9 cellular contexts compared by ENCODE assay signal in genomic region chr3:112074616-112075497, GRCh38. TPM values are rescaled to one million over a fixed set of nuclear protein-coding genes. Genes with fewer than 3 reads are reported as not detected.
DNase-seq lines count a peak whose midpoint lies in the region; ATAC-seq, FAIRE-seq and TF ChIP-seq lines count a peak whose summit lies in the region.
"Had no signal": no experiment of that assay in that cellular context is flagged by ENCODE, and none has a peak within 500 bp of the region (broad histone marks: within the 10 kb centered on the region; RNA-seq: fewer than 3 reads in every experiment).

No MANE protein-coding gene starts in this region.

- H3K9me1 ChIP-seq in endothelial cell of umbilical vein (replicated peaks; ENCODE audit: control insufficient read depth, extremely low read depth, insufficient read depth, low read length) = no peaks in the 10 kb centered on the region

- H3K9ac ChIP-seq in endothelial cell of umbilical vein (replicated peaks; ENCODE audit: extremely low read depth, insufficient read depth, low read length) (peak overlapping the region; percentile 40), rectal smooth muscle tissue (ENCODE audit: low read length) (no peak overlapping the region)

- peak; percentile 40 for DNase-seq in COLO668 (lab: John Stamatoyannopoulos, UW; ENCODE audit: unreplicated experiment)
- DNase-seq in HT-29 (ENCODE audit: low spot score) = peak; percentile 92
- DNase-seq in SW480 (ENCODE audit: low spot score) = peak; percentile 98
- DNase-seq in endothelial cell of umbilical vein (ENCODE audit: low read depth, low spot score) = peak; percentile 91
- no peak for DNase-seq in coronary artery (ENCODE audit: low spot score)
- DNase-seq in frontal cortex (ENCODE audit: low spot score in 2 of 2) = no peak
- DNase-seq: naive B cell had no signal

- H2AFZ ChIP-seq in endothelial cell of umbilical vein (ENCODE audit: low read depth, low read length) = peak overlapping the region; percentile 21

- FAIRE-seq in endothelial cell of umbilical vein (lab: Jason Lieb, UNC) (peak; percentile 91), frontal cortex (lab: Jason Lieb, UNC) (no peak)

- H3K27me3 ChIP-seq in endothelial cell of umbilical vein (ENCODE audit: control insufficient read depth in 2 of 2, insufficient read depth in 2 of 2, low read length in 2 of 2) = no peaks in the 10 kb centered on the region
- H3K27me3 ChIP-seq in rectal smooth muscle tissue (ENCODE audit: control insufficient read depth, insufficient read depth, low read length) = no peaks in the 10 kb centered on the region

- TSS peak; percentile 87 for BruUV-seq in endothelial cell of umbilical vein (replicated peaks; lab: Mats Ljungman, UMichigan)

- peak overlapping the region; percentile 68 for H3K27ac ChIP-seq in endothelial cell of umbilical vein (ENCODE audit: insufficient read depth, low read depth, low read length)
- H3K27ac ChIP-seq in rectal smooth muscle tissue (ENCODE audit: low read depth, low read length) = no peak overlapping the region
- H3K27ac ChIP-seq in coronary artery = no peak overlapping the region

- H3K36me3 ChIP-seq in endothelial cell of umbilical vein (ENCODE audit: control insufficient read depth in 2 of 2, extremely low read depth in 1 of 2, insufficient read depth in 2 of 2, low read length in 2 of 2) (no peaks in the 10 kb centered on the region), rectal smooth muscle tissue (ENCODE audit: control insufficient read depth, insufficient read depth, low read length) (no peaks in the 10 kb centered on the region)

- H3K4me3 ChIP-seq in endothelial cell of umbilical vein (replicated peaks in 1 of 3; ENCODE audit: insufficient read depth in 1 of 3, low read depth in 1 of 3, low read length in 3 of 3) (no peak overlapping the region), rectal smooth muscle tissue (ENCODE audit: low read length) (peak overlapping the region; percentile 36), coronary artery (no peak overlapping the region)

- H3K79me2 ChIP-seq in endothelial cell of umbilical vein (ENCODE audit: control insufficient read depth, insufficient read depth, low read length) = no peaks in the 10 kb centered on the region

- TF ChIP-seq CTCF in endothelial cell of umbilical vein (IDR thresholded peaks at IDR 0.05; ENCODE audit: extremely low read depth in 1 of 2, insufficient read depth in 1 of 2, low read depth in 1 of 2, low read length in 2 of 2) (no peak), coronary artery (IDR thresholded peaks at IDR 0.05) (no peak)

- POLR2A ChIA-PET in endothelial cell of umbilical vein (lab: Charles Lee) = no interaction called here

- peak; percentile 17 for TF ChIP-seq POLR2A in endothelial cell of umbilical vein (IDR thresholded peaks at IDR 0.05; ENCODE audit: low read depth, low read length)

- CTCF ChIA-PET in endothelial cell of umbilical vein (lab: Charles Lee) = no interaction called here

- H3K4me1 ChIP-seq in endothelial cell of umbilical vein (ENCODE audit: control insufficient read depth, extremely low read depth, insufficient read depth, low read length) (peaks cover 17% of the 10 kb centered on the region), rectal smooth muscle tissue (ENCODE audit: control insufficient read depth, insufficient read depth, low read length) (no peaks in the 10 kb centered on the region)

- intact Hi-C loops in endothelial cell of umbilical vein (cut with micrococcal nuclease) = loop anchor here (1.0 kb wide), 1 partner anchor 22 kb away; no protein-coding TSS in a partner anchor

- dilution Hi-C loops in endothelial cell of umbilical vein (cut with MboI; ENCODE audit: extremely low pct_ligation_motif_present, low sequenced_read_pairs) = no loop called here

- ATAC-seq in GM19455 (IDR thresholded peaks at IDR 0.05; ENCODE audit: unreplicated experiment) = peak; percentile 89

- no peaks in the 10 kb centered on the region for H3K9me3 ChIP-seq in endothelial cell of umbilical vein (replicated peaks; ENCODE audit: control insufficient read depth, insufficient read depth, low read length)

- H4K20me1 ChIP-seq in endothelial cell of umbilical vein (replicated peaks; ENCODE audit: control insufficient read depth, extremely low read depth, insufficient read depth, low read length) = no peaks in the 10 kb centered on the region

- peak overlapping the region; percentile 21 for H3K4me2 ChIP-seq in endothelial cell of umbilical vein (ENCODE audit: insufficient read depth, low read length)

TF ChIP-seq in endothelial cell of umbilical vein, 7 proteins besides CTCF, POLR2A, EP300 and RAD21:
- TF ChIP-seq JUN (IDR thresholded peaks at IDR 0.05; ENCODE audit: borderline replicate concordance, insufficient read depth, insufficient read length, low read depth) = peak; percentile 59
- peak; percentile 94 for TF ChIP-seq GATA2 (IDR thresholded peaks at IDR 0.05; ENCODE audit: insufficient read depth, insufficient read length, low read depth, low read length)
- peak; percentile 81 for TF ChIP-seq FOS (IDR thresholded peaks at IDR 0.05; ENCODE audit: borderline replicate concordance, insufficient read depth, low read length)
- TF ChIP-seq, protein P1, sequence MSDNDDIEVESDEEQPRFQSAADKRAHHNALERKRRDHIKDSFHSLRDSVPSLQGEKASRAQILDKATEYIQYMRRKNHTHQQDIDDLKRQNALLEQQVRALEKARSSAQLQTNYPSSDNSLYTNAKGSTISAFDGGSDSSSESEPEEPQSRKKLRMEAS (IDR thresholded peaks at IDR 0.05; ENCODE audit: insufficient read depth, insufficient read length) = no peak
- no peak for TF ChIP-seq EZH2 (IDR thresholded peaks at IDR 0.05; ENCODE audit: borderline replicate concordance, low read depth, low read length, severe bottlenecking)
- TF ChIP-seq MYC (IDR thresholded peaks at IDR 0.05; ENCODE audit: low read depth, low read length) = no peak
- peak; percentile 45 for TF ChIP-seq POLR2AphosphoS5 (IDR thresholded peaks at IDR 0.05; ENCODE audit: insufficient read depth, low read depth, low read length)

RNA-seq across cellular contexts. Expression of gene C3orf52, which starts 11.3 kb away (rescaled TPM):
- 14.5 and 17.5 TPM in 2 replicates for total RNA-seq in HT-29 (2014; rRNA removed; shearing (Covaris generic))
- total RNA-seq in endothelial cell of umbilical vein = 2.1 and 4.6 TPM in 2 replicates
- polyA plus RNA-seq in endothelial cell of umbilical vein = 2.9 and 4.2 TPM in 2 replicates
- polyA plus RNA-seq in endothelial cell of umbilical vein (2011; cell fraction: cytosol; rRNA removed) = 2.3 and 2.6 TPM in 2 replicates
- polyA plus RNA-seq in endothelial cell of umbilical vein (2011; cell fraction: nucleus; rRNA removed) = 7.8 and 9.8 TPM in 2 replicates
- 1.8 and 4.0 TPM in 2 replicates for polyA plus RNA-seq in endothelial cell of umbilical vein (2012)
- 6.1 and 6.8 TPM in 2 replicates for polyA minus RNA-seq in endothelial cell of umbilical vein
- polyA minus RNA-seq in endothelial cell of umbilical vein (2011; cell fraction: cytosol; rRNA and poly(A)+ RNA removed) = 4.4 TPM
- polyA minus RNA-seq in endothelial cell of umbilical vein (2011; cell fraction: nucleus; rRNA and poly(A)+ RNA removed) = 11.0 and 14.6 TPM in 2 replicates
- total RNA-seq in frontal cortex = 0.41 TPM

RNA-seq across cellular contexts. Expression of gene TMPRSS7, which starts 40.3 kb away (rescaled TPM):
- total RNA-seq in HT-29 (2014; rRNA removed; shearing (Covaris generic)) = 0.03 TPM in 1 of 2 replicates, not detected in the other
- total RNA-seq in endothelial cell of umbilical vein (not detected in 2 replicates), frontal cortex (0.41 TPM)
- 0.05 TPM in 1 of 2 replicates, not detected in the other for polyA plus RNA-seq in endothelial cell of umbilical vein
- polyA plus RNA-seq in endothelial cell of umbilical vein (2011; cell fraction: cytosol; rRNA removed) = 0.03 TPM in 1 of 2 replicates, not detected in the other
- polyA plus RNA-seq in endothelial cell of umbilical vein (2011; cell fraction: nucleus; rRNA removed) = 0.06 TPM in 1 of 2 replicates, not detected in the other
- polyA plus RNA-seq in endothelial cell of umbilical vein (2012) = not detected in 2 replicates
- polyA minus RNA-seq in endothelial cell of umbilical vein = not detected in 2 replicates
- not detected for polyA minus RNA-seq in endothelial cell of umbilical vein (2011; cell fraction: cytosol; rRNA and poly(A)+ RNA removed)
- not detected in 2 replicates for polyA minus RNA-seq in endothelial cell of umbilical vein (2011; cell fraction: nucleus; rRNA and poly(A)+ RNA removed)

RNA-seq across cellular contexts. Expression of gene GCSAM, which starts 58.2 kb away (rescaled TPM):
- total RNA-seq in HT-29 (2014; rRNA removed; shearing (Covaris generic)) = not detected in 2 replicates
- not detected in 2 replicates for total RNA-seq in endothelial cell of umbilical vein
- polyA plus RNA-seq in endothelial cell of umbilical vein = not detected in 2 replicates
- polyA plus RNA-seq in endothelial cell of umbilical vein (2011; cell fraction: cytosol; rRNA removed) = not detected in 2 replicates
- not detected in 2 replicates for polyA plus RNA-seq in endothelial cell of umbilical vein (2011; cell fraction: nucleus; rRNA removed)
- 0.16 and 0.37 TPM in 2 replicates for polyA plus RNA-seq in endothelial cell of umbilical vein (2012)
- polyA minus RNA-seq in endothelial cell of umbilical vein = not detected in 2 replicates
- polyA minus RNA-seq in endothelial cell of umbilical vein (2011; cell fraction: cytosol; rRNA and poly(A)+ RNA removed) = not detected
- polyA minus RNA-seq in endothelial cell of umbilical vein (2011; cell fraction: nucleus; rRNA and poly(A)+ RNA removed) = not detected in 2 replicates
- not detected for total RNA-seq in frontal cortex

Comparison
In these comparisons a context has a peak if more than half of its experiments do, and no peak if none do; other contexts are left out.
1. DNase-seq: peak in COLO668 (single experiment), HT-29 (single experiment), SW480 (single experiment) and endothelial cell of umbilical vein (single experiment); none in coronary artery (single experiment) and frontal cortex (0 of 2).